In the genomic region with DNA sequence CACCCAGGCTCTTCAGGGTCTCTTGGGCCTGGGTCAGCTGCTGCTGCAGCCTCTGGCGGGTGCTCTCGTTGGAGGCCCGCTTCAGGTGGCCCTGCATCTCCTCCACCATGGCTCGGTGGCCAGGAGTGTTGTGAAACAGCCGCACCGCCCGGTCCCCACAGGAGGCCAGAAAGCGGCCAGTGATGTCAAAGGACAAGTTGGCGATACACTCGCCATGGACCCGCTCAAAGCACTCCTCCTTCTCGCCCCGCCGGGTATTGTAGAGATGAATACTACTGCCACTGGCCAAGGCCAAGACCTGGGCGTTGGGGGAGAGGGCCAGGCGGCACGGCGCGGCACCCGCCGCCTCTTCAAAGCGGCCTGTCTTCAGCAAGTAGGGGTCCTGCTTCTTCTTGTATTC, we compare ENCODE assay signal across 1 cellular context.
A peak's percentile ranks its signal among the peaks of the same experiment; 100 is the strongest.
TF ChIP-seq lines count a peak whose summit lies in the region.

No MANE protein-coding gene starts in this region.

TF ChIP-seq in K562, 482 proteins besides CTCF, POLR2A, EP300 and RAD21:
- TF ChIP-seq CCNT2 (IDR thresholded peaks at IDR 0.05; ENCODE audit: borderline replicate concordance, extremely low read depth, insufficient read length, low read depth, low read length) (peak; percentile 36), PHB2 (IDR thresholded peaks at IDR 0.05; ENCODE audit: low read depth) (no peak), ETV5 (CRISPR knock-in tag; IDR thresholded peaks at IDR 0.05; ENCODE audit: low read depth) (no peak), RBFOX2 (IDR thresholded peaks at IDR 0.05; ENCODE audit: low read depth, low read length) (peak; percentile 31; the same call in 1 of the 2 replicates), POLR2G (IDR thresholded peaks at IDR 0.05; ENCODE audit: low read depth, low read length) (peak; percentile 44)
